In genomic region chr15:25426896-25427610, GRCh38 we compare ENCODE assay signal across 21 cellular contexts. TPM values are rescaled to one million over a fixed set of nuclear protein-coding genes. Genes with fewer than 3 reads are reported as not detected.
DNase-seq lines count a peak whose midpoint lies in the region; ATAC-seq, FAIRE-seq and TF ChIP-seq lines count a peak whose summit lies in the region.
"Had no signal": no experiment of that assay in that cellular context is flagged by ENCODE, and none has a peak within 500 bp of the region (broad histone marks: within the 10 kb centered on the region; RNA-seq: fewer than 3 reads in every experiment).

No MANE protein-coding gene starts in this region.

- peaks cover 61% of the 10 kb centered on the region for H4K20me1 ChIP-seq in PC-3 (ENCODE audit: low read length)
- H4K20me1 ChIP-seq in K562 (replicated peaks; ENCODE audit: control insufficient read depth, insufficient read depth, low read length), result peaks cover 11% of the 10 kb centered on the region; the same call in 1 of the 2 replicates

- peaks cover 7% of the 10 kb centered on the region; the same call in 1 of the 2 replicates for H3K4me1 ChIP-seq in PC-3 (ENCODE audit: insufficient read depth, low read length)
- peaks cover 3 to 8% of the 10 kb centered on the region in 2 experiments; a peak in 4 of 5 replicates for H3K4me1 ChIP-seq in K562 (replicated peaks in 1 of 2; ENCODE audit: control insufficient read depth in 2 of 2, insufficient read depth in 2 of 2, low read length in 2 of 2)
- H3K4me1 ChIP-seq in psoas muscle, result peaks cover 81% of the 10 kb centered on the region
- peaks cover 26 to 57% (median 54%) of the 10 kb centered on the region in 4 donors for H3K4me1 ChIP-seq in esophagus muscularis mucosa

- H2AFZ ChIP-seq in PC-3 (ENCODE audit: low read length), result no peak overlapping the region
- no peak overlapping the region for H2AFZ ChIP-seq in K562 (ENCODE audit: low read depth, low read length)

- H3K27me3 ChIP-seq in PC-3 (ENCODE audit: low read length), result no peaks in the 10 kb centered on the region
- no peaks in the 10 kb centered on the region for H3K27me3 ChIP-seq in K562 (ENCODE audit: control insufficient read depth in 2 of 2, insufficient read depth in 2 of 2, low read length in 2 of 2)
- no peaks in the 10 kb centered on the region for H3K27me3 ChIP-seq in psoas muscle (ENCODE audit: insufficient read depth in 3 of 3, low read length in 2 of 3)
- no peaks in the 10 kb centered on the region for H3K27me3 ChIP-seq in esophagus muscularis mucosa
- H3K27me3 ChIP-seq: brain microvascular endothelial cell, colonic mucosa, heart right ventricle, vagina had no signal

- in situ Hi-C loops in K562 (cut with MboI), result no loop called here

- no peaks in the 10 kb centered on the region for H3K27me3 Mint-ChIP-seq in activated naive CD4-positive, alpha-beta T cell treated with anti-CD3 and anti-CD28 coated beads, Interleukin-2, amount 50 U/mL, for 24 hours
- H3K27me3 Mint-ChIP-seq: B cell had no signal

- no peaks in the 10 kb centered on the region for H3K9me1 ChIP-seq in K562 (ENCODE audit: control insufficient read depth, insufficient read depth, low read length)

- POLR2A ChIA-PET in PC-3 (lab: Charles Lee; ENCODE audit: unreplicated experiment) (no interaction called here), K562 (lab: Yijun Ruan, JAX) (interaction anchor here (0.9 to 2.3 kb wide), 6 partner anchors 8 to 83 kb away, joined by 3 to 12 read pairs (median 4); no protein-coding TSS in a partner anchor)

- 5% methylated on average over 3 of the region's 3 CpGs for WGBS in K562 (ENCODE audit: insufficient coverage, low coverage, missing lambda C conversion rate)
- 23 to 32% (median 31%) methylated on average over 3 of the region's 3 CpGs for WGBS in psoas muscle, 3 donors
- 63% methylated on average over 3 of the region's 3 CpGs for WGBS in esophagus muscularis mucosa

- ATAC-seq in PC-3 (0 out of 2 replicates have a peak, but pooled peaks have one; percentile 11), K562 (peak; percentile 67), psoas muscle (peak in 1 of 4 donors; percentile 42), GM21515 (IDR thresholded peaks at IDR 0.05; ENCODE audit: unreplicated experiment) (no peak)
- ATAC-seq: heart right ventricle had no signal

- H3K9me2 ChIP-seq in PC-3 (replicated peaks; ENCODE audit: low read length), result no peaks in the 10 kb centered on the region

- TF ChIP-seq POLR2A in K562 (conservative IDR thresholded peaks at IDR 0.05), result no peak
- no peak for TF ChIP-seq POLR2A in esophagus muscularis mucosa (IDR thresholded peaks at IDR 0.05; ENCODE audit: low read depth)

- TF ChIP-seq CTCF in PC-3 (conservative IDR thresholded peaks at IDR 0.05; ENCODE audit: low read depth, low read length) (no peak), K562 (IDR thresholded peaks at IDR 0.05 in 2 of 3, conservative IDR thresholded peaks at IDR 0.05 in 1 of 3; ENCODE audit: insufficient read depth in 2 of 3, low read depth in 1 of 3, low read length in 3 of 3) (no peak), psoas muscle (IDR thresholded peaks at IDR 0.05) (no peak), esophagus muscularis mucosa (IDR thresholded peaks at IDR 0.05) (no peak)

- H3K9ac ChIP-seq in PC-3 (ENCODE audit: low read length) (no peak overlapping the region), K562 (ENCODE audit: insufficient read depth in 1 of 2, low read depth in 2 of 2, low read length in 2 of 2) (peak overlapping the region in 1 of 2 experiments; percentile 30; a peak in 1 of 4 replicates)

- TF ChIP-seq RAD21 in K562 (CRISPR knock-in tag; conservative IDR thresholded peaks at IDR 0.05 in 1 of 2, IDR thresholded peaks at IDR 0.05 in 1 of 2), result no peak

- H3K79me2 ChIP-seq in PC-3 (ENCODE audit: low read length) (peaks cover 97% of the 10 kb centered on the region), K562 (ENCODE audit: control insufficient read depth, insufficient read depth, low read length) (peaks cover 97% of the 10 kb centered on the region)

- CTCF ChIA-PET in PC-3 (lab: Charles Lee), result no interaction called here
- CTCF ChIA-PET in K562 (lab: Yijun Ruan, JAX; ENCODE audit: low intra/inter-chr PET ratio), result no interaction called here

- FAIRE-seq in K562 (lab: Jason Lieb, UNC), result peak; percentile 74
- FAIRE-seq: A204.1 had no signal

- TF ChIP-seq EP300 in K562 (IDR thresholded peaks at IDR 0.05; ENCODE audit: low read length) (no peak), esophagus muscularis mucosa (IDR thresholded peaks at IDR 0.05) (no peak)

- intact Hi-C loops in PC-3 (cut with micrococcal nuclease), result no loop called here
- intact Hi-C loops in K562 (cut with micrococcal nuclease), result no loop called here
- intact Hi-C loops in psoas muscle (cut with DNase I), result no loop called here
- intact Hi-C loops in esophagus muscularis mucosa (cut with DNase I), result no loop called here

- BruUV-seq in PC-3 (replicated peaks; lab: Mats Ljungman, UMichigan), result no TSS peak
- no TSS peak for BruUV-seq in K562 (replicated peaks; lab: Mats Ljungman, UMichigan)

- no peak overlapping the region for H3K4me3 ChIP-seq in PC-3 (ENCODE audit: low read length)
- no peak overlapping the region for H3K4me3 ChIP-seq in K562
- peak overlapping the region; percentile 14 for H3K4me3 ChIP-seq in psoas muscle
- H3K4me3 ChIP-seq in esophagus muscularis mucosa, result no peak overlapping the region
- H3K4me3 ChIP-seq: colonic mucosa, heart right ventricle, vagina had no signal

- H3K27ac Mint-ChIP-seq in activated naive CD4-positive, alpha-beta T cell treated with anti-CD3 and anti-CD28 coated beads, Interleukin-2, amount 50 U/mL, for 24 hours, result peak overlapping the region; percentile 35
- H3K27ac Mint-ChIP-seq: B cell had no signal

- H3F3A ChIP-seq in PC-3 (ENCODE audit: low read length, unreplicated experiment), result no peaks in the 10 kb centered on the region

- H3K27ac ChIP-seq in PC-3 (ENCODE audit: low read length), result no peak overlapping the region
- H3K27ac ChIP-seq in K562 (ENCODE audit: extremely low read depth, low read depth, low read length), result peak overlapping the region; percentile 52; the same call in 2 of the 3 replicates
- H3K27ac ChIP-seq in psoas muscle, result no peak overlapping the region
- H3K27ac ChIP-seq in esophagus muscularis mucosa (replicated peaks in 1 of 4), result no peak overlapping the region
- H3K27ac ChIP-seq: brain microvascular endothelial cell, colonic mucosa, heart right ventricle, vagina had no signal

- peaks cover 5% of the 10 kb centered on the region for H3K9me3 Mint-ChIP-seq in activated naive CD4-positive, alpha-beta T cell treated with anti-CD3 and anti-CD28 coated beads, Interleukin-2, amount 50 U/mL, for 24 hours

- H3K4me3 Mint-ChIP-seq in activated naive CD4-positive, alpha-beta T cell treated with anti-CD3 and anti-CD28 coated beads, Interleukin-2, amount 50 U/mL, for 24 hours, result peak overlapping the region; percentile 44
- H3K4me3 Mint-ChIP-seq: B cell had no signal

- H3K4me1 Mint-ChIP-seq in activated naive CD4-positive, alpha-beta T cell treated with anti-CD3 and anti-CD28 coated beads, Interleukin-2, amount 50 U/mL, for 24 hours, result peaks cover 87% of the 10 kb centered on the region

- H3K9me3 ChIP-seq in PC-3 (ENCODE audit: low read length) (no peaks in the 10 kb centered on the region), K562 (replicated peaks; ENCODE audit: control insufficient read depth, insufficient read depth, low read depth, low read length) (no peaks in the 10 kb centered on the region), psoas muscle (no peaks in the 10 kb centered on the region), esophagus muscularis mucosa (no peaks in the 10 kb centered on the region)
- H3K9me3 ChIP-seq: colonic mucosa, heart right ventricle, vagina had no signal

- H3K36me3 Mint-ChIP-seq in activated naive CD4-positive, alpha-beta T cell treated with anti-CD3 and anti-CD28 coated beads, Interleukin-2, amount 50 U/mL, for 24 hours, result peaks cover 17% of the 10 kb centered on the region

- DNase-seq in activated naive CD4-positive, alpha-beta T cell treated with Interleukin-2 at 50 U/mL for 16 hours, result no peak
- no peak for DNase-seq in PC-3
- peak in 1 of 4 experiments; percentile 42 for DNase-seq in K562 (ENCODE audit: extremely low read depth in 1 of 4, low spot score in 3 of 4)
- no peak for DNase-seq in psoas muscle
- DNase-seq in esophagus muscularis mucosa (ENCODE audit: extremely low spot score), result no peak
- no peak for DNase-seq in SW 1271 (lab: John Stamatoyannopoulos, UW)
- DNase-seq: activated CD4-positive, CD25-positive, alpha-beta regulatory T cell; activated T-cell treated with anti-CD3 and anti-CD28 coated beads, Interleukin-2, amount 50 U/mL, for 48 hours; brain microvascular endothelial cell; colonic mucosa; heart right ventricle; MM.1S; NCI-H1436; NCI-H2171; SIG-M5; substantia nigra had no signal

- H3K36me3 ChIP-seq in PC-3 (ENCODE audit: low read depth, low read length), result peaks cover 12% of the 10 kb centered on the region
- H3K36me3 ChIP-seq in K562 (ENCODE audit: control insufficient read depth, insufficient read depth, low read length), result peaks cover 21% of the 10 kb centered on the region; the same call in 2 of the 3 replicates
- H3K36me3 ChIP-seq in psoas muscle (ENCODE audit: insufficient read depth in 1 of 2, low read depth in 1 of 2), result no peaks in the 10 kb centered on the region
- no peaks in the 10 kb centered on the region for H3K36me3 ChIP-seq in esophagus muscularis mucosa
- H3K36me3 ChIP-seq: brain microvascular endothelial cell, colonic mucosa, heart right ventricle, vagina had no signal

- H3K4me2 ChIP-seq in PC-3 (ENCODE audit: low read length) (no peak overlapping the region), K562 (ENCODE audit: insufficient read depth, low read length) (peak overlapping the region; percentile 48)

RNA-seq across cellular contexts. Expression of gene UBE3A, which starts 11.8 kb away (rescaled TPM):
- total RNA-seq in PC-3 (2014; rRNA removed) (59.5 and 61.2 TPM in 2 replicates), K562 (2014; rRNA removed) (43.2 and 47.0 TPM in 2 replicates), K562 (2014; rRNA removed; fragmentation: Illumina TruSeq; extraction: Trizol) (75.8 and 86.7 TPM in 2 replicates), K562 (2015; rRNA removed; fragmentation: Illumina TruSeq; extraction: Trizol) (72.8 and 76.3 TPM in 2 replicates), K562 (2021) (103 TPM in 2 replicates), psoas muscle (100 to 1,000 TPM; 144 to 198 (median 159) TPM), esophagus muscularis mucosa (10 to 100 TPM; 73.9 to 97.6 (median 80.1) TPM)
- 55.3 and 167 TPM in 2 replicates for total RNA-seq in K562 (2011; cell fraction: chromatin; rRNA removed; ENCODE audit: low replicate concordance)
- 36.9 and 42.2 TPM in 2 replicates for total RNA-seq in K562 (2011; cell fraction: nucleolus; rRNA removed)
- total RNA-seq in K562 (2011; cell fraction: nucleoplasm; rRNA removed), result 81.8 and 150 TPM in 2 replicates
- polyA plus RNA-seq in K562 (2011; rRNA removed) (50.8 and 60.2 TPM in 2 replicates), K562 (2014; fragmentation: Illumina TruSeq; extraction: Trizol) (58.7 and 61.8 TPM in 2 replicates), K562 (2014; fragmentation: Nextera tagmentation; extraction: Ambion mirVana) (10 to 100 TPM; 29.3 to 30.5 TPM), K562 (2014; rRNA removed) (28.1 and 38.1 TPM in 2 replicates), psoas muscle (100 to 1,000 TPM in 1 of 3 donors, 10 to 100 TPM in 2; 53.5 to 131 (median 62.3) TPM)
- 10.6 and 17.9 TPM in 2 replicates for polyA plus RNA-seq in K562 (2011; cell fraction: cytosol; rRNA removed)
- polyA plus RNA-seq in K562 (2011; cell fraction: nucleus; rRNA removed), result 49.2 and 67.7 TPM in 2 replicates
- polyA plus RNA-seq in K562 (2012), result 27.4 and 29.4 TPM in 2 replicates
- 139 and 163 TPM in 2 replicates for polyA minus RNA-seq in K562 (2011; rRNA and poly(A)+ RNA removed)
- 48.4 and 56.2 TPM in 2 replicates for polyA minus RNA-seq in K562 (2011; cell fraction: cytosol; rRNA and poly(A)+ RNA removed)
- 102 and 133 TPM in 2 replicates for polyA minus RNA-seq in K562 (2011; cell fraction: nucleus; rRNA and poly(A)+ RNA removed)
